8 cellular contexts compared by ENCODE assay signal in the genomic region with DNA sequence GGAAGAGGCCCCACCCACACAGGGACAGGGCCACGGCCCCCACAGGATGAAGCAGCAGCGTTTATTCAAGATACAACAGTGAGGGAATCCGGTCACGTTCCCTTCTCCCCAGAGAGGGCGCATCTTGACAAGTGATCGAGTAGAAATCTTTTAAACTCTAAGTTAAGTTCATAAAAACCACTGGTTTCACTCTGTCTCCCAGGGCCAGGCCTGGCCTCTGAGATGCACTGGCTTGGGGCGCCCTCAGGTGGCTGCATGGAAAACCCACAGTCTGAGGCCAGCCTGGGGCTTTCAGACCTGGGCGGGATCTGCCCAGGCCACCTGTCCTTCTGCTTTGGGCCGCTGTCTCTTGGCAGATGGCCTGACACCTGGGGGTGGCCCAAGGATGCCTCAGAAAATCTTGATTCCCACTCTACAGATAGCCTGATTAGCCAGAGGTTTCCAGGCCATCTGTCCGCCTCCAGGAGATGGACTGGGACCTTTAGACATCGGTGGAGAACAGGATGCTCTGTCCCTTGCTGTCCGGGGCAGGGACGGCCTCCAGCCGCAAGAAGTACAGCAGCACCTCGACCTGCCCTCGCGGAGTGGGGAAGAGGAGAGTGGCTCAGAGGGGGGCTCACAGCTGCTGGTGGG.
DNase-seq lines count a peak whose midpoint lies in the region; ATAC-seq and TF ChIP-seq lines count a peak whose summit lies in the region.
"Not testable (repeated sequence)": the region's sequence is repeated elsewhere in the genome, so short reads cannot be mapped to it uniquely, and the experiment has no call there.

No MANE protein-coding gene starts in this region.

- H3K36me3 ChIP-seq in stomach, result not testable (repeated sequence)

- ATAC-seq in left ventricle myocardium superior, result not testable (repeated sequence)

- H3K27me3 ChIP-seq in stomach, result not testable (repeated sequence)

- peak in 4 of 7 experiments; percentile 9 to 82 (median 74) for TF ChIP-seq CTCF in stomach (IDR thresholded peaks at IDR 0.05)

- H3K9me3 ChIP-seq in stomach, result not testable (repeated sequence)

- peak overlapping the region in 1 of 4 donors; percentile 9 for H3K4me3 ChIP-seq in stomach

- TF ChIP-seq EP300 in stomach (IDR thresholded peaks at IDR 0.05), result not testable (repeated sequence)

- TF ChIP-seq POLR2A in stomach (IDR thresholded peaks at IDR 0.05), result not testable (repeated sequence)

- in situ Hi-C loops in T47D (cut with HindIII; ENCODE audit: low pct_unique_long_range_greater_than_20kb, low sequenced_read_pairs), result not testable (repeated sequence)

- DNase-seq in DMS 273 (lab: John Stamatoyannopoulos, UW; ENCODE audit: unreplicated experiment), result peak; percentile 60
- peak; percentile 64 for DNase-seq in HuH-7 (ENCODE audit: low spot score)
- DNase-seq in NK-92 treated with Interleukin-12 subunit alpha and Interleukin-12 subunit beta, amount 100 ng/mL, for 24 hours (lab: John Stamatoyannopoulos, UW), result peak; percentile 46
- DNase-seq in activated CD4-positive, alpha-beta T cell treated with anti-CD3 and anti-CD28 coated beads for 4 hours, result peak; percentile 26 to 75
- peak; percentile 29 to 79 for DNase-seq in T47D (ENCODE audit: low read depth in 1 of 2, low spot score in 1 of 2)
- peak; percentile 86 for DNase-seq in left ventricle myocardium superior
- DNase-seq in occipital lobe (lab: John Stamatoyannopoulos, UW), result peak; percentile 63
- DNase-seq in stomach, result peak; percentile 87

- not testable (repeated sequence) for H3K4me1 ChIP-seq in stomach

- intact Hi-C loops in left ventricle myocardium superior (cut with micrococcal nuclease), result not testable (repeated sequence)
- intact Hi-C loops in stomach (cut with DNase I; ENCODE audit: low total_unique reads), result loop anchor here (10.0 kb wide), 1 partner anchor 93 kb away; no protein-coding TSS in a partner anchor

- peak overlapping the region in 1 of 5 donors; percentile 73 for H3K27ac ChIP-seq in stomach

- WGBS in stomach, 5 donors, result 3 to 34% (median 24%) methylated on average over 4 to 15 of the region's 17 CpGs
